Comparison of ENCODE assay signal across 17 cellular contexts in genomic region chrX:154508346-154508745, GRCh38. TPM values are rescaled to one million over a fixed set of nuclear protein-coding genes. Genes with fewer than 3 reads are reported as not detected.
DNase-seq lines count a peak whose midpoint lies in the region; ATAC-seq and TF ChIP-seq lines count a peak whose summit lies in the region.
"Had no signal": no experiment of that assay in that cellular context is flagged by ENCODE, and none has a peak within 500 bp of the region (broad histone marks: within the 10 kb centered on the region; RNA-seq: fewer than 3 reads in every experiment).

No MANE protein-coding gene starts in this region.

- H3K27ac ChIP-seq in left ventricle myocardium inferior (replicated peaks): no peak overlapping the region
- H3K27ac ChIP-seq in sigmoid colon: no peak overlapping the region
- H3K27ac ChIP-seq: BLaER1 had no signal

- no peak for ATAC-seq in activated CD8-positive, alpha-beta T cell treated with anti-CD3 and anti-CD28 coated beads, Interleukin-2, amount 10 ng/mL, durations not matched to agents 7 days and 5 days
- no peak for ATAC-seq in activated CD8-positive, alpha-beta T cell treated with anti-CD3 and anti-CD28 coated beads for 36 hours
- no peak for ATAC-seq in stimulated activated memory B cell treated with anti-CD40 and anti-IgM and Interleukin-4, amounts not matched to agents 10 μg/mL and 1 μg/mL and 100 μg/mL, for 72 hours
- no peak for ATAC-seq in natural killer cell
- ATAC-seq: GM23338, HCT116 had no signal

- H3K27ac Mint-ChIP-seq in activated CD8-positive, alpha-beta T cell treated with anti-CD3 and anti-CD28 coated beads, Interleukin-2, amount 10 ng/mL, durations not matched to agents 7 days and 5 days: peak overlapping the region; percentile 63
- no peak overlapping the region for H3K27ac Mint-ChIP-seq in activated CD8-positive, alpha-beta T cell treated with anti-CD3 and anti-CD28 coated beads for 36 hours
- H3K27ac Mint-ChIP-seq in stimulated activated memory B cell treated with anti-CD40 and anti-IgM and Interleukin-4, amounts not matched to agents 10 μg/mL and 1 μg/mL and 100 μg/mL, for 72 hours: peak overlapping the region; percentile 6
- no peak overlapping the region for H3K27ac Mint-ChIP-seq in natural killer cell
- H3K27ac Mint-ChIP-seq: CD4-positive, alpha-beta memory T cell; GM23338; HFFc6 had no signal

- TF ChIP-seq CTCF in activated CD8-positive, alpha-beta T cell treated with anti-CD3 and anti-CD28 coated beads for 36 hours (IDR thresholded peaks at IDR 0.05): no peak
- TF ChIP-seq CTCF in left ventricle myocardium inferior (IDR thresholded peaks at IDR 0.05; ENCODE audit: borderline replicate concordance): no peak
- no peak for TF ChIP-seq CTCF in sigmoid colon (IDR thresholded peaks at IDR 0.05)
- TF ChIP-seq CTCF in natural killer cell (IDR thresholded peaks at IDR 0.05): no peak

- DNase-seq in activated CD8-positive, alpha-beta T cell treated with anti-CD3 and anti-CD28 coated beads, Interleukin-2, amount 10 ng/mL, durations not matched to agents 7 days and 5 days: no peak
- DNase-seq in activated CD8-positive, alpha-beta T cell treated with anti-CD3 and anti-CD28 coated beads for 36 hours: no peak
- DNase-seq in cardiac septum (ENCODE audit: low spot score) (peak; percentile 74), left ventricle myocardium inferior (no peak), sigmoid colon (no peak), natural killer cell (no peak)
- DNase-seq: 8988T; CD4-positive, alpha-beta memory T cell; DMS153; DMS79 treated with DMSO at 0.1 percent for 48 hours; GF-D8; HFFc6 had no signal

- H3K4me3 ChIP-seq in left ventricle myocardium inferior: no peak overlapping the region
- H3K4me3 ChIP-seq in sigmoid colon: no peak overlapping the region
- H3K4me3 ChIP-seq: BLaER1, GM23338 had no signal

- no peak for TF ChIP-seq POLR2A in sigmoid colon (IDR thresholded peaks at IDR 0.05)

- TF ChIP-seq EP300 in sigmoid colon (IDR thresholded peaks at IDR 0.05): no peak

- H3K36me3 ChIP-seq in left ventricle myocardium inferior (peaks cover 22% of the 10 kb centered on the region), sigmoid colon (peaks cover 0 to 38% (median 0%) of the 10 kb centered on the region in 4 donors)

- H3K4me1 ChIP-seq in left ventricle myocardium inferior (no peaks in the 10 kb centered on the region), sigmoid colon (no peaks in the 10 kb centered on the region)

- peaks cover 25% of the 10 kb centered on the region for H3K36me3 Mint-ChIP-seq in activated CD8-positive, alpha-beta T cell treated with anti-CD3 and anti-CD28 coated beads, Interleukin-2, amount 10 ng/mL, durations not matched to agents 7 days and 5 days (ENCODE audit: low read depth)
- H3K36me3 Mint-ChIP-seq in activated CD8-positive, alpha-beta T cell treated with anti-CD3 and anti-CD28 coated beads for 36 hours (ENCODE audit: low read depth): peaks cover 24% of the 10 kb centered on the region
- H3K36me3 Mint-ChIP-seq in stimulated activated memory B cell treated with anti-CD40 and anti-IgM and Interleukin-4, amounts not matched to agents 10 μg/mL and 1 μg/mL and 100 μg/mL, for 72 hours: peaks cover 44% of the 10 kb centered on the region
- H3K36me3 Mint-ChIP-seq in natural killer cell: no peaks in the 10 kb centered on the region

- CTCF ChIA-PET in activated CD8-positive, alpha-beta T cell treated with anti-CD3 and anti-CD28 coated beads, Interleukin-2, amount 10 ng/mL, durations not matched to agents 7 days and 5 days (lab: Charles Lee): no interaction called here
- CTCF ChIA-PET in activated CD8-positive, alpha-beta T cell treated with anti-CD3 and anti-CD28 coated beads for 36 hours (lab: Charles Lee): no interaction called here

- intact Hi-C loops in activated CD8-positive, alpha-beta T cell treated with anti-CD3 and anti-CD28 coated beads for 36 hours (cut with micrococcal nuclease): no loop called here
- intact Hi-C loops in cardiac septum (cut with DNase I): no loop called here
- intact Hi-C loops in left ventricle myocardium inferior (cut with micrococcal nuclease): no loop called here
- intact Hi-C loops in sigmoid colon (cut with DNase I): no loop called here
- intact Hi-C loops in natural killer cell (cut with micrococcal nuclease): no loop called here

- H3K27me3 ChIP-seq in left ventricle myocardium inferior (ENCODE audit: low read depth) (no peaks in the 10 kb centered on the region), sigmoid colon (no peaks in the 10 kb centered on the region)

- H3K27me3 Mint-ChIP-seq in activated CD8-positive, alpha-beta T cell treated with anti-CD3 and anti-CD28 coated beads, Interleukin-2, amount 10 ng/mL, durations not matched to agents 7 days and 5 days (ENCODE audit: low read depth): no peaks in the 10 kb centered on the region
- no peaks in the 10 kb centered on the region for H3K27me3 Mint-ChIP-seq in activated CD8-positive, alpha-beta T cell treated with anti-CD3 and anti-CD28 coated beads for 36 hours
- no peaks in the 10 kb centered on the region for H3K27me3 Mint-ChIP-seq in stimulated activated memory B cell treated with anti-CD40 and anti-IgM and Interleukin-4, amounts not matched to agents 10 μg/mL and 1 μg/mL and 100 μg/mL, for 72 hours
- H3K27me3 Mint-ChIP-seq in natural killer cell (ENCODE audit: low read depth in 2 of 2): no peaks in the 10 kb centered on the region
- H3K27me3 Mint-ChIP-seq: CD4-positive, alpha-beta memory T cell had no signal

- peaks cover 29% of the 10 kb centered on the region for H3K4me1 Mint-ChIP-seq in activated CD8-positive, alpha-beta T cell treated with anti-CD3 and anti-CD28 coated beads, Interleukin-2, amount 10 ng/mL, durations not matched to agents 7 days and 5 days (ENCODE audit: low read depth)
- peaks cover 24% of the 10 kb centered on the region for H3K4me1 Mint-ChIP-seq in activated CD8-positive, alpha-beta T cell treated with anti-CD3 and anti-CD28 coated beads for 36 hours (ENCODE audit: low read depth)
- H3K4me1 Mint-ChIP-seq in stimulated activated memory B cell treated with anti-CD40 and anti-IgM and Interleukin-4, amounts not matched to agents 10 μg/mL and 1 μg/mL and 100 μg/mL, for 72 hours: peaks cover 8% of the 10 kb centered on the region
- peaks cover 0 to 6% of the 10 kb centered on the region in 2 donors for H3K4me1 Mint-ChIP-seq in natural killer cell
- H3K4me1 Mint-ChIP-seq: CD14-positive monocyte, GM23338 had no signal

- WGBS in sigmoid colon, 2 donors: 92 to 93% methylated on average over 14 of the region's 14 CpGs

- POLR2A ChIA-PET in activated CD8-positive, alpha-beta T cell treated with anti-CD3 and anti-CD28 coated beads, Interleukin-2, amount 10 ng/mL, durations not matched to agents 7 days and 5 days (lab: Charles Lee): no interaction called here
- POLR2A ChIA-PET in activated CD8-positive, alpha-beta T cell treated with anti-CD3 and anti-CD28 coated beads for 36 hours (lab: Charles Lee): interaction anchor here (1.1 kb wide), 1 partner anchor 9 kb away, joined by 3 read pairs; no protein-coding TSS in a partner anchor

- no peak overlapping the region for H3K4me3 Mint-ChIP-seq in activated CD8-positive, alpha-beta T cell treated with anti-CD3 and anti-CD28 coated beads, Interleukin-2, amount 10 ng/mL, durations not matched to agents 7 days and 5 days
- H3K4me3 Mint-ChIP-seq in activated CD8-positive, alpha-beta T cell treated with anti-CD3 and anti-CD28 coated beads for 36 hours: no peak overlapping the region
- H3K4me3 Mint-ChIP-seq in stimulated activated memory B cell treated with anti-CD40 and anti-IgM and Interleukin-4, amounts not matched to agents 10 μg/mL and 1 μg/mL and 100 μg/mL, for 72 hours: no peak overlapping the region
- no peak overlapping the region for H3K4me3 Mint-ChIP-seq in natural killer cell
- H3K4me3 Mint-ChIP-seq: CD14-positive monocyte; CD4-positive, alpha-beta memory T cell; GM23338; HFFc6 had no signal

- no peaks in the 10 kb centered on the region for H3K9me3 ChIP-seq in left ventricle myocardium inferior (replicated peaks)
- H3K9me3 ChIP-seq in sigmoid colon: no peaks in the 10 kb centered on the region

- H3K9me3 Mint-ChIP-seq in activated CD8-positive, alpha-beta T cell treated with anti-CD3 and anti-CD28 coated beads, Interleukin-2, amount 10 ng/mL, durations not matched to agents 7 days and 5 days (ENCODE audit: insufficient read depth): no peaks in the 10 kb centered on the region
- no peaks in the 10 kb centered on the region for H3K9me3 Mint-ChIP-seq in activated CD8-positive, alpha-beta T cell treated with anti-CD3 and anti-CD28 coated beads for 36 hours
- no peaks in the 10 kb centered on the region for H3K9me3 Mint-ChIP-seq in stimulated activated memory B cell treated with anti-CD40 and anti-IgM and Interleukin-4, amounts not matched to agents 10 μg/mL and 1 μg/mL and 100 μg/mL, for 72 hours
- H3K9me3 Mint-ChIP-seq in natural killer cell: no peaks in the 10 kb centered on the region
- H3K9me3 Mint-ChIP-seq: GM23338, HFFc6 had no signal

RNA-seq across cellular contexts. Expression of gene FAM3A, which starts 7.7 kb away (rescaled TPM):
- total RNA-seq in activated CD8-positive, alpha-beta T cell treated with anti-CD3 and anti-CD28 coated beads, Interleukin-2, amount 10 ng/mL, durations not matched to agents 7 days and 5 days: 10 to 100 TPM; 28.5 to 31.6 TPM
- total RNA-seq in activated CD8-positive, alpha-beta T cell treated with anti-CD3 and anti-CD28 coated beads for 36 hours: 10 to 100 TPM; 27.9 to 31.9 TPM
- 53.1 TPM for total RNA-seq in cardiac septum
- total RNA-seq in left ventricle myocardium inferior: 52.0 TPM
- 10 to 100 TPM; 30.7 to 49.0 (median 40.6) TPM for total RNA-seq in sigmoid colon
- polyA plus RNA-seq in sigmoid colon: 10 to 100 TPM; 49.7 to 64.9 (median 57.1) TPM
- total RNA-seq in natural killer cell: 10 to 100 TPM; 31.1 to 38.0 (median 37.3) TPM

RNA-seq across cellular contexts. Expression of gene SLC10A3, which starts 17.9 kb away (rescaled TPM):
- 10 to 100 TPM; 29.1 to 30.8 TPM for total RNA-seq in activated CD8-positive, alpha-beta T cell treated with anti-CD3 and anti-CD28 coated beads, Interleukin-2, amount 10 ng/mL, durations not matched to agents 7 days and 5 days
- 10 to 100 TPM; 13.2 to 14.1 TPM for total RNA-seq in activated CD8-positive, alpha-beta T cell treated with anti-CD3 and anti-CD28 coated beads for 36 hours
- 13.8 TPM for total RNA-seq in cardiac septum
- 10.4 TPM for total RNA-seq in left ventricle myocardium inferior
- 10 to 100 TPM; 17.5 to 28.8 (median 20.7) TPM for total RNA-seq in sigmoid colon
- polyA plus RNA-seq in sigmoid colon: 10 to 100 TPM; 12.9 to 22.6 (median 18.0) TPM
- total RNA-seq in natural killer cell: 10 to 100 TPM; 26.5 to 42.1 (median 31.8) TPM

RNA-seq across cellular contexts. Expression of gene UBL4A, which starts 21.9 kb away (rescaled TPM):
- total RNA-seq in activated CD8-positive, alpha-beta T cell treated with anti-CD3 and anti-CD28 coated beads, Interleukin-2, amount 10 ng/mL, durations not matched to agents 7 days and 5 days: 10 to 100 TPM; 52.1 to 54.0 TPM
- 10 to 100 TPM; 46.5 to 47.6 TPM for total RNA-seq in activated CD8-positive, alpha-beta T cell treated with anti-CD3 and anti-CD28 coated beads for 36 hours
- total RNA-seq in cardiac septum: 48.4 TPM
- total RNA-seq in left ventricle myocardium inferior: 60.2 TPM
- 10 to 100 TPM; 31.6 to 51.0 (median 44.1) TPM for total RNA-seq in sigmoid colon
- 10 to 100 TPM; 36.5 to 44.4 (median 36.5) TPM for polyA plus RNA-seq in sigmoid colon
- total RNA-seq in natural killer cell: 10 to 100 TPM; 11.7 to 22.4 (median 17.6) TPM

RNA-seq across cellular contexts. Expression of gene LAGE3, which starts 29.3 kb away (rescaled TPM):
- total RNA-seq in activated CD8-positive, alpha-beta T cell treated with anti-CD3 and anti-CD28 coated beads, Interleukin-2, amount 10 ng/mL, durations not matched to agents 7 days and 5 days: 10 to 100 TPM; 49.6 to 51.0 TPM
- 10 to 100 TPM; 49.8 to 50.1 TPM for total RNA-seq in activated CD8-positive, alpha-beta T cell treated with anti-CD3 and anti-CD28 coated beads for 36 hours
- 13.9 TPM for total RNA-seq in cardiac septum
- total RNA-seq in left ventricle myocardium inferior: 18.0 TPM
- 10 to 100 TPM; 15.5 to 32.7 (median 22.4) TPM for total RNA-seq in sigmoid colon
- polyA plus RNA-seq in sigmoid colon: 10 to 100 TPM; 12.7 to 25.4 (median 21.6) TPM
- total RNA-seq in natural killer cell: 10 to 100 TPM; 10.8 to 12.5 (median 10.9) TPM

RNA-seq across cellular contexts. Expression of gene G6PD, which starts 38.3 kb away (rescaled TPM):
- 100 to 1,000 TPM; 133 to 135 TPM for total RNA-seq in activated CD8-positive, alpha-beta T cell treated with anti-CD3 and anti-CD28 coated beads, Interleukin-2, amount 10 ng/mL, durations not matched to agents 7 days and 5 days
- 10 to 100 TPM; 88.4 to 92.5 TPM for total RNA-seq in activated CD8-positive, alpha-beta T cell treated with anti-CD3 and anti-CD28 coated beads for 36 hours
- total RNA-seq in cardiac septum: 14.6 TPM
- 10.9 TPM for total RNA-seq in left ventricle myocardium inferior
- total RNA-seq in sigmoid colon: 10 to 100 TPM; 15.0 to 32.1 (median 19.8) TPM
- 10 to 100 TPM in 2 of 3 donors, 1 to 10 TPM in 1; 9.0 to 34.6 (median 17.8) TPM for polyA plus RNA-seq in sigmoid colon
- total RNA-seq in natural killer cell: 100 to 1,000 TPM; 184 to 220 (median 197) TPM

Comparison
In these comparisons a context has a peak if more than half of its experiments do, and no peak if none do; other contexts are left out.
1. H3K27ac Mint-ChIP-seq: peak in activated CD8-positive, alpha-beta T cell treated with anti-CD3 and anti-CD28 coated beads, Interleukin-2, amount 10 ng/mL, durations not matched to agents 7 days and 5 days (single experiment) and stimulated activated memory B cell treated with anti-CD40 and anti-IgM and Interleukin-4, amounts not matched to agents 10 μg/mL and 1 μg/mL and 100 μg/mL, for 72 hours (single experiment); none in activated CD8-positive, alpha-beta T cell treated with anti-CD3 and anti-CD28 coated beads for 36 hours (single experiment) and natural killer cell (0 of 2).